Comparison of ENCODE assay signal across 8 cellular contexts in genomic region chr13:113209336-113209879, GRCh38. TPM values are rescaled to one million over a fixed set of nuclear protein-coding genes. Genes with fewer than 3 reads are reported as not detected.
A peak's percentile ranks its signal among the peaks of the same experiment; 100 is the strongest.
DNase-seq lines count a peak whose midpoint lies in the region; ATAC-seq and TF ChIP-seq lines count a peak whose summit lies in the region.

Gene CUL4A (plus strand): TSS chr13:113209613. CDS start chr13:113209628, 15 bp downstream.

- no peaks in the 10 kb centered on the region for H3K36me3 ChIP-seq in parathyroid adenoma (ENCODE audit: control insufficient read depth, insufficient read depth, low read length)
- peaks cover 0 to 14% (median 0%) of the 10 kb centered on the region in 3 donors for H3K36me3 ChIP-seq in tibial nerve

- H3K9me3 ChIP-seq in parathyroid adenoma (ENCODE audit: control insufficient read depth, low read length) (no peaks in the 10 kb centered on the region), tibial nerve (no peaks in the 10 kb centered on the region)

- peak within 1 kb of the TSS; percentile 73 for H3K27ac Mint-ChIP-seq in activated naive CD8-positive, alpha-beta T cell treated with anti-CD3 and anti-CD28 coated beads, Interleukin-2, amount 10 ng/mL, durations not matched to agents 7 days and 5 days

- POLR2A ChIA-PET in activated naive CD8-positive, alpha-beta T cell treated with anti-CD3 and anti-CD28 coated beads, Interleukin-2, amount 10 ng/mL, durations not matched to agents 7 days and 5 days (lab: Charles Lee) = interaction anchor here (0.7 to 2.9 kb wide), 15 partner anchors 22 to 621 kb away, joined by 3 to 16 read pairs (median 3); partner anchors contain the start of genes LAMP1, MCF2L, PROZ and TFDP1

- H3K4me2 ChIP-seq in parathyroid adenoma (ENCODE audit: low read length) = peak within 1 kb of the TSS; percentile 93

- peak in 1 of 2 donors; percentile 36 for TF ChIP-seq POLR2A in tibial nerve (IDR thresholded peaks at IDR 0.05)

- intact Hi-C loops in Right ventricle myocardium superior (cut with DNase I) = no loop called here

- 0% methylated on average over 5 to 43 of the region's 81 CpGs for WGBS in tibial nerve, 2 donors

- H3K36me3 Mint-ChIP-seq in activated naive CD8-positive, alpha-beta T cell treated with anti-CD3 and anti-CD28 coated beads, Interleukin-2, amount 10 ng/mL, durations not matched to agents 7 days and 5 days = peaks cover 26% of the 10 kb centered on the region

- no peak for TF ChIP-seq EP300 in tibial nerve (IDR thresholded peaks at IDR 0.05)

- peak within 1 kb of the TSS; percentile 76 for H3K9ac ChIP-seq in parathyroid adenoma

- peak; percentile 31 for ATAC-seq in GM21526 (IDR thresholded peaks at IDR 0.05; ENCODE audit: low FRiP score, unreplicated experiment)
- peak; percentile 54 for ATAC-seq in activated naive CD8-positive, alpha-beta T cell treated with anti-CD3 and anti-CD28 coated beads, Interleukin-2, amount 10 ng/mL, durations not matched to agents 7 days and 5 days (ENCODE audit: low read depth)
- peak; percentile 79 for ATAC-seq in Right ventricle myocardium superior (ENCODE audit: poor library complexity)

- H3K79me2 ChIP-seq in parathyroid adenoma = peaks cover 24% of the 10 kb centered on the region

- no peak for TF ChIP-seq CTCF in parathyroid adenoma (IDR thresholded peaks at IDR 0.05)
- no peak for TF ChIP-seq CTCF in tibial nerve (IDR thresholded peaks at IDR 0.05)

- no peaks in the 10 kb centered on the region for H3K27me3 Mint-ChIP-seq in activated naive CD8-positive, alpha-beta T cell treated with anti-CD3 and anti-CD28 coated beads, Interleukin-2, amount 10 ng/mL, durations not matched to agents 7 days and 5 days

- H3K4me3 Mint-ChIP-seq in activated naive CD8-positive, alpha-beta T cell treated with anti-CD3 and anti-CD28 coated beads, Interleukin-2, amount 10 ng/mL, durations not matched to agents 7 days and 5 days = peak within 1 kb of the TSS; percentile 88

- peaks cover 55% of the 10 kb centered on the region for H3K4me1 Mint-ChIP-seq in activated naive CD8-positive, alpha-beta T cell treated with anti-CD3 and anti-CD28 coated beads, Interleukin-2, amount 10 ng/mL, durations not matched to agents 7 days and 5 days

- H3K27me3 ChIP-seq in parathyroid adenoma (ENCODE audit: control insufficient read depth, insufficient read depth, low read length) (no peaks in the 10 kb centered on the region), tibial nerve (no peaks in the 10 kb centered on the region)

- H3K9me3 Mint-ChIP-seq in activated naive CD8-positive, alpha-beta T cell treated with anti-CD3 and anti-CD28 coated beads, Interleukin-2, amount 10 ng/mL, durations not matched to agents 7 days and 5 days = no peaks in the 10 kb centered on the region

- H3K27ac ChIP-seq in parathyroid adenoma (peak within 1 kb of the TSS; percentile 94), tibial nerve (peak within 1 kb of the TSS; percentile 95 to 100 (median 99))

- H3K4me1 ChIP-seq in parathyroid adenoma = no peaks in the 10 kb centered on the region
- peaks cover 0 to 74% (median 33%) of the 10 kb centered on the region in 4 donors for H3K4me1 ChIP-seq in tibial nerve

- DNase-seq in Daoy (ENCODE audit: low read depth) (peak; percentile 82), HuH-7.5 (ENCODE audit: low spot score) (peak; percentile 45), SK-N-DZ (ENCODE audit: low spot score) (peak; percentile 76), Right ventricle myocardium superior (peak; percentile 90), tibial nerve (ENCODE audit: low spot score in 2 of 2) (peak; percentile 64 to 66)
- peak; percentile 83 for DNase-seq in activated naive CD8-positive, alpha-beta T cell treated with anti-CD3 and anti-CD28 coated beads, Interleukin-2, amount 10 ng/mL, durations not matched to agents 7 days and 5 days

- H2AFZ ChIP-seq in parathyroid adenoma = peak within 1 kb of the TSS; percentile 92

- peak within 1 kb of the TSS; percentile 84 for H3K4me3 ChIP-seq in parathyroid adenoma (ENCODE audit: low read depth, low read length)
- peak within 1 kb of the TSS; percentile 77 to 99 (median 91) for H3K4me3 ChIP-seq in tibial nerve

RNA-seq across cellular contexts. Expression of gene CUL4A, which starts in this region (rescaled TPM):
- 61.9 and 75.0 TPM in 2 replicates for total RNA-seq in Daoy (2014; rRNA removed; shearing (Covaris generic))
- 68.6 and 84.7 TPM in 2 replicates for polyA plus RNA-seq in SK-N-DZ (2014; cell fraction: cytosol; rRNA removed)
- polyA plus RNA-seq in SK-N-DZ (2014; cell fraction: nucleus; rRNA removed) = 77.7 and 99.6 TPM in 2 replicates
- 10 to 100 TPM; 66.0 to 66.3 TPM for total RNA-seq in activated naive CD8-positive, alpha-beta T cell treated with anti-CD3 and anti-CD28 coated beads, Interleukin-2, amount 10 ng/mL, durations not matched to agents 7 days and 5 days
- total RNA-seq in Right ventricle myocardium superior = 141 TPM
- 100 to 1,000 TPM in 2 of 4 donors, 10 to 100 TPM in 2; 67.3 to 268 (median 101) TPM for total RNA-seq in tibial nerve

Comparison
In these comparisons a context has a peak if more than half of its experiments do, and no peak if none do; other contexts are left out.
1. Peak in every context shown above with its lines: DNase-seq, ATAC-seq, H3K4me3 ChIP-seq and H3K27ac ChIP-seq.